Comparison of ENCODE assay signal across 22 cellular contexts in the genomic region with DNA sequence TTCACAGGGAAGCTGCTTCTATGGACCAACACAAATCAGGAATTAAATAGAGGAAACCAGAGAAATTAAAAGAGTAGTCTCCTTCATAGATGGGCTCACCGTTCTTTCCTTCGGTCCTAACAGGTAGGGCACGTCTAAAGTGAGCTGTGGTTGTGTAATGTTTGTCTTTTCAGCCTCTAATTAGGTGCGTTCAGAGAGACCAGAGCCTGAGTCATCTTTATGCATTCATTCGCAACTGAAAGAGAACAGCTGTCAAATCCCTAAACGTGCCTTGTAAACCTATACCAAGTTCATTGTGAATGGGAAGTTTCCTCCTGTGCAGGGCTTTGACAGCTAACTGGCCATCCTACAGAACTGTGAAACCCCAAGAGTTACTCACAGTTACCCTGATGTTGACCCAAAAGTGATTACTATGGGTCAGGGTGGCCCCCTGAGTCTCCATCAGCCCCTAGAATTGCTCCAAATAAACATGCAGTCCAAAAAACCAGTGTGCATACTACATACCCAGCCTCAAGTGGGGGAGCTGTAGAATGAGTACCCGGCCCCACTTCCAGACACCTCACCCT. TPM values are rescaled to one million over a fixed set of nuclear protein-coding genes. Genes with fewer than 3 reads are reported as not detected.
DNase-seq lines count a peak whose midpoint lies in the region; ATAC-seq and TF ChIP-seq lines count a peak whose summit lies in the region.
"Had no signal": no experiment of that assay in that cellular context is flagged by ENCODE, and none has a peak within 500 bp of the region (broad histone marks: within the 10 kb centered on the region; RNA-seq: fewer than 3 reads in every experiment).

No MANE protein-coding gene starts in this region.

- no peak overlapping the region for H3K9ac ChIP-seq in SK-N-SH

- DNase-seq in AG20443 (ENCODE audit: low spot score), result peak; percentile 5
- DNase-seq in NCI-H2196 treated with DMSO at 0.1 percent for 48 hours (lab: John Stamatoyannopoulos, UW; ENCODE audit: unreplicated experiment), result peak; percentile 0
- peak; percentile 82 for DNase-seq in epithelial cell of esophagus (ENCODE audit: low read depth)
- DNase-seq in ACHN, result no peak
- no peak for DNase-seq in stimulated activated CD4-positive, alpha-beta T cell treated with anti-CD3 and anti-CD28 coated beads, Interleukin-2, amount 100 ng/mL, for 24 hours
- DNase-seq in SK-N-SH, result no peak
- DNase-seq: activated CD4-positive, CD25-positive, alpha-beta regulatory T cell treated with anti-CD3 and anti-CD28 coated beads, Interleukin-2, amount 50 U/mL, for 72 hours; activated CD8-positive, alpha-beta memory T cell treated with anti-CD3 and anti-CD28 coated beads for 24 hours; activated naive CD8-positive, alpha-beta T cell treated with anti-CD3 and anti-CD28 coated beads for 36 hours; C1 segment of cervical spinal cord; effector memory CD4-positive, alpha-beta T cell; head of caudate nucleus; immature natural killer cell; NCI-H446; posterior cingulate gyrus; uterus had no signal

- no peak overlapping the region for H3K27ac ChIP-seq in HEK293 (ENCODE audit: extremely low read depth, low read depth, low read length)
- H3K27ac ChIP-seq in SK-N-SH (ENCODE audit: low read depth in 2 of 2, low read length in 1 of 2), result no peak overlapping the region
- H3K27ac ChIP-seq: uterus had no signal

- no peaks in the 10 kb centered on the region for H3K79me2 ChIP-seq in SK-N-SH (ENCODE audit: insufficient read depth)

- no peak overlapping the region for H3K4me2 ChIP-seq in SK-N-SH

- no peaks in the 10 kb centered on the region for H3K9me2 ChIP-seq in SK-N-SH

- H3K4me3 ChIP-seq in HEK293 (ENCODE audit: low read depth, low read length), result no peak overlapping the region
- H3K4me3 ChIP-seq in epithelial cell of esophagus (ENCODE audit: low read length), result no peak overlapping the region
- no peak overlapping the region for H3K4me3 ChIP-seq in SK-N-SH (ENCODE audit: low read depth in 2 of 2, low read length in 1 of 2)
- H3K4me3 ChIP-seq: uterus had no signal

- no peaks in the 10 kb centered on the region for H3K4me1 ChIP-seq in HEK293 (ENCODE audit: control insufficient read depth, insufficient read depth, low read length)
- H3K4me1 ChIP-seq in SK-N-SH (ENCODE audit: control insufficient read depth in 1 of 2, insufficient read depth in 2 of 2, low read depth in 1 of 2, low read length in 1 of 2), result peaks cover 0 to 40% of the 10 kb centered on the region in 2 experiments; a peak in 2 of 4 replicates
- H3K4me1 ChIP-seq: uterus had no signal

- H3K36me3 ChIP-seq in HEK293 (ENCODE audit: control insufficient read depth in 2 of 2, insufficient read depth in 1 of 2, low read length in 2 of 2) (no peaks in the 10 kb centered on the region), SK-N-SH (replicated peaks in 1 of 2; ENCODE audit: control insufficient read depth in 1 of 2, insufficient read depth in 2 of 2, low read length in 1 of 2) (no peaks in the 10 kb centered on the region)
- H3K36me3 ChIP-seq: uterus had no signal

- TF ChIP-seq RAD21 in SK-N-SH (IDR thresholded peaks at IDR 0.05; ENCODE audit: low read length), result no peak

- H3F3A ChIP-seq in SK-N-SH (replicated peaks; ENCODE audit: insufficient read depth), result no peaks in the 10 kb centered on the region

- POLR2A ChIA-PET in HEK293 (lab: Yijun Ruan, JAX), result no interaction called here
- POLR2A ChIA-PET in SK-N-SH (lab: Yijun Ruan, JAX), result no interaction called here

- in situ Hi-C loops in ACHN (cut with HindIII; ENCODE audit: low pct_ligation_motif_present, low pct_unique_long_range_greater_than_20kb, low sequenced_read_pairs), result no loop called here

- H2AFZ ChIP-seq in SK-N-SH (ENCODE audit: low read depth), result no peak overlapping the region

- WGBS in SK-N-SH (ENCODE audit: low lambda C conversion rate), result 44% methylated on average over 7 of the region's 7 CpGs

- CTCF ChIA-PET in HEK293 (lab: Yijun Ruan, JAX), result interaction anchor here (0.6 to 0.7 kb wide), 2 partner anchors 9 to 147 kb away, joined by 3 read pairs; no protein-coding TSS in a partner anchor
- CTCF ChIA-PET in SK-N-SH (lab: Yijun Ruan, JAX), result no interaction called here

- no peak for ATAC-seq in GM18868 (IDR thresholded peaks at IDR 0.05; ENCODE audit: unreplicated experiment)
- ATAC-seq: stimulated activated memory B cell treated with anti-CD40 and anti-IgM and Interleukin-4, amounts not matched to agents 10 μg/mL and 1 μg/mL and 100 μg/mL, for 72 hours had no signal

- no peaks in the 10 kb centered on the region for H3K9me3 ChIP-seq in HEK293 (ENCODE audit: control insufficient read depth, insufficient read depth, low read depth, low read length)
- no peaks in the 10 kb centered on the region for H3K9me3 ChIP-seq in SK-N-SH
- H3K9me3 ChIP-seq: uterus had no signal

- H3K27me3 ChIP-seq in SK-N-SH (ENCODE audit: insufficient read depth), result no peaks in the 10 kb centered on the region
- H3K27me3 ChIP-seq: uterus had no signal

- TF ChIP-seq EP300 in SK-N-SH (IDR thresholded peaks at IDR 0.05; ENCODE audit: borderline replicate concordance in 1 of 2, low read depth in 1 of 2, low read length in 1 of 2), result no peak

- H4K20me1 ChIP-seq in SK-N-SH (ENCODE audit: insufficient read depth), result no peaks in the 10 kb centered on the region

- no peak for TF ChIP-seq CTCF in HEK293 (tag by site-specific recombination; IDR thresholded peaks at IDR 0.05)
- TF ChIP-seq CTCF in epithelial cell of esophagus (IDR thresholded peaks at IDR 0.05; ENCODE audit: insufficient read depth, low read depth, low read length, missing control alignments), result no peak
- TF ChIP-seq CTCF in SK-N-SH (IDR thresholded peaks at IDR 0.05), result no peak

TF ChIP-seq in HEK293, 187 proteins besides CTCF, POLR2A, EP300 and RAD21:
- TF ChIP-seq HOXC10 (CRISPR knock-in tag; IDR thresholded peaks at IDR 0.05) (no peak), SCRT2 (tag by site-specific recombination; IDR thresholded peaks at IDR 0.05) (peak; percentile 61; the same call in 1 of the 2 replicates), FEZF1 (tag by site-specific recombination; IDR thresholded peaks at IDR 0.05) (peak; percentile 68)

TF ChIP-seq in SK-N-SH, 30 proteins besides CTCF, POLR2A, EP300 and RAD21:
- TF ChIP-seq GABPA (IDR thresholded peaks at IDR 0.05; ENCODE audit: low read depth) (no peak), TCF12 (IDR thresholded peaks at IDR 0.05) (no peak), NRF1 (IDR thresholded peaks at IDR 0.05; ENCODE audit: low read depth, low read length) (no peak), POLR2AphosphoS5 (IDR thresholded peaks at IDR 0.05; ENCODE audit: low read depth, low read length) (no peak), FOSL2 (IDR thresholded peaks at IDR 0.05; ENCODE audit: borderline replicate concordance, low read depth) (no peak), MEF2A (IDR thresholded peaks at IDR 0.05; ENCODE audit: borderline replicate concordance, low read depth) (no peak), CHD2 (IDR thresholded peaks at IDR 0.05; ENCODE audit: low read length, partially characterized antibody) (no peak), EZH2phosphoT487 (IDR thresholded peaks at IDR 0.05; ENCODE audit: borderline replicate concordance, low read depth) (no peak)
- TF ChIP-seq, protein P1, sequence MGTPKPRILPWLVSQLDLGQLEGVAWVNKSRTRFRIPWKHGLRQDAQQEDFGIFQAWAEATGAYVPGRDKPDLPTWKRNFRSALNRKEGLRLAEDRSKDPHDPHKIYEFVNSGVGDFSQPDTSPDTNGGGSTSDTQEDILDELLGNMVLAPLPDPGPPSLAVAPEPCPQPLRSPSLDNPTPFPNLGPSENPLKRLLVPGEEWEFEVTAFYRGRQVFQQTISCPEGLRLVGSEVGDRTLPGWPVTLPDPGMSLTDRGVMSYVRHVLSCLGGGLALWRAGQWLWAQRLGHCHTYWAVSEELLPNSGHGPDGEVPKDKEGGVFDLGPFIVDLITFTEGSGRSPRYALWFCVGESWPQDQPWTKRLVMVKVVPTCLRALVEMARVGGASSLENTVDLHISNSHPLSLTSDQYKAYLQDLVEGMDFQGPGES (IDR thresholded peaks at IDR 0.05; ENCODE audit: low read depth, low read length), result no peak
- TF ChIP-seq, protein P2, sequence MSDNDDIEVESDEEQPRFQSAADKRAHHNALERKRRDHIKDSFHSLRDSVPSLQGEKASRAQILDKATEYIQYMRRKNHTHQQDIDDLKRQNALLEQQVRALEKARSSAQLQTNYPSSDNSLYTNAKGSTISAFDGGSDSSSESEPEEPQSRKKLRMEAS (IDR thresholded peaks at IDR 0.05; ENCODE audit: low read depth), result no peak
- TF ChIP-seq, protein P3, sequence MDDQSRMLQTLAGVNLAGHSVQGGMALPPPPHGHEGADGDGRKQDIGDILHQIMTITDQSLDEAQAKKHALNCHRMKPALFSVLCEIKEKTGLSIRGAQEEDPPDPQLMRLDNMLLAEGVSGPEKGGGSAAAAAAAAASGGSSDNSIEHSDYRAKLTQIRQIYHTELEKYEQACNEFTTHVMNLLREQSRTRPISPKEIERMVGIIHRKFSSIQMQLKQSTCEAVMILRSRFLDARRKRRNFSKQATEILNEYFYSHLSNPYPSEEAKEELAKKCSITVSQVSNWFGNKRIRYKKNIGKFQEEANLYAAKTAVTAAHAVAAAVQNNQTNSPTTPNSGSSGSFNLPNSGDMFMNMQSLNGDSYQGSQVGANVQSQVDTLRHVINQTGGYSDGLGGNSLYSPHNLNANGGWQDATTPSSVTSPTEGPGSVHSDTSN (IDR thresholded peaks at IDR 0.05), result no peak

RNA-seq across cellular contexts. Expression of a gene that starts 18.1 kb away (rescaled TPM):
- 0.03 TPM in 1 of 2 replicates, not detected in the other for polyA plus RNA-seq in SK-N-SH (2012; rRNA removed)
- polyA plus RNA-seq in SK-N-SH (2012; cell fraction: cytosol; rRNA removed), result not detected in 2 replicates
- not detected in 2 replicates for polyA plus RNA-seq in SK-N-SH (2012; cell fraction: nucleus; rRNA removed)
- polyA plus RNA-seq: fibroblast of lung, immature natural killer cell, liver, neural cell had no signal

RNA-seq across cellular contexts. Expression of a gene that starts 47.5 kb away (rescaled TPM):
- polyA plus RNA-seq in SK-N-SH (2012; rRNA removed), result 0.08 TPM in 1 of 2 replicates, not detected in the other
- not detected in 2 replicates for polyA plus RNA-seq in SK-N-SH (2012; cell fraction: cytosol; rRNA removed)
- polyA plus RNA-seq in SK-N-SH (2012; cell fraction: nucleus; rRNA removed), result 0.08 TPM in 1 of 2 replicates, not detected in the other
- polyA plus RNA-seq: fibroblast of lung, immature natural killer cell, liver, neural cell had no signal

RNA-seq across cellular contexts. Expression of a gene that starts 51.3 kb away (rescaled TPM):
- polyA plus RNA-seq in SK-N-SH (2012; rRNA removed), result 1.7 TPM in 2 replicates
- polyA plus RNA-seq in SK-N-SH (2012; cell fraction: cytosol; rRNA removed), result 0.84 and 1.6 TPM in 2 replicates
- polyA plus RNA-seq in SK-N-SH (2012; cell fraction: nucleus; rRNA removed), result 1.1 and 1.4 TPM in 2 replicates
- polyA plus RNA-seq: fibroblast of lung, immature natural killer cell, liver, neural cell had no signal

Comparison
In these comparisons a context has a peak if more than half of its experiments do, and no peak if none do; other contexts are left out.
1. DNase-seq: peak in AG20443 (single experiment), NCI-H2196 treated with DMSO at 0.1 percent for 48 hours (single experiment) and epithelial cell of esophagus (single experiment); none in ACHN (single experiment), stimulated activated CD4-positive, alpha-beta T cell treated with anti-CD3 and anti-CD28 coated beads, Interleukin-2, amount 100 ng/mL, for 24 hours (0 of 2) and SK-N-SH (single experiment).